Comparison of ENCODE assay signal across 12 cellular contexts in genomic region chr15:72751751-72752455, GRCh38. TPM values are rescaled to one million over a fixed set of nuclear protein-coding genes. Genes with fewer than 3 reads are reported as not detected.
DNase-seq lines count a peak whose midpoint lies in the region; ATAC-seq, FAIRE-seq and TF ChIP-seq lines count a peak whose summit lies in the region.
"Had no signal": no experiment of that assay in that cellular context is flagged by ENCODE, and none has a peak within 500 bp of the region (broad histone marks: within the 10 kb centered on the region; RNA-seq: fewer than 3 reads in every experiment).

No MANE protein-coding gene starts in this region.

- H3K27ac Mint-ChIP-seq in Calu3 (ENCODE audit: unreplicated experiment) (peak overlapping the region; percentile 56), MCF 10A (ENCODE audit: low read depth, unreplicated experiment) (no peak overlapping the region), natural killer cell (peak overlapping the region; percentile 78)
- H3K27ac Mint-ChIP-seq: T-helper 1 cell treated with Interleukin-12 subunit alpha and Interleukin-12 subunit beta and Interleukin-4 antibody, amounts not matched to agents 30 μg/mL and 1 μg/mL, for 36 hours had no signal

- H2AFZ ChIP-seq in OCI-LY7 (ENCODE audit: low read length), result no peak overlapping the region

- H3K27me3 ChIP-seq in foreskin keratinocyte, result no peaks in the 10 kb centered on the region

- H3K27me3 Mint-ChIP-seq in Calu3 (ENCODE audit: unreplicated experiment), result no peaks in the 10 kb centered on the region
- H3K27me3 Mint-ChIP-seq in MCF 10A (ENCODE audit: insufficient read depth, unreplicated experiment), result no peaks in the 10 kb centered on the region
- H3K27me3 Mint-ChIP-seq in natural killer cell (ENCODE audit: low read depth in 2 of 2), result no peaks in the 10 kb centered on the region

- ATAC-seq in natural killer cell (no peak), HG02885 (IDR thresholded peaks at IDR 0.05; ENCODE audit: poor library complexity, unreplicated experiment) (no peak), foreskin keratinocyte (no peak)

- H3K4me1 ChIP-seq in OCI-LY7 (ENCODE audit: insufficient read depth, low read length, poor library complexity, severe bottlenecking) (no peaks in the 10 kb centered on the region), foreskin keratinocyte (no peaks in the 10 kb centered on the region)

- no peaks in the 10 kb centered on the region for H3K9me3 ChIP-seq in OCI-LY7 (ENCODE audit: low read length)

- no peaks in the 10 kb centered on the region for H3K9me2 ChIP-seq in OCI-LY7 (ENCODE audit: insufficient read depth, low read length)

- no peaks in the 10 kb centered on the region for H3K79me2 ChIP-seq in OCI-LY7 (ENCODE audit: insufficient read depth, low read depth, low read length)

- TSS peak; percentile 48 for BruUV-seq in Calu3 (replicated peaks; lab: Mats Ljungman, UMichigan)
- TSS peak; percentile 39 for BruUV-seq in OCI-LY7 (replicated peaks; lab: Mats Ljungman, UMichigan)
- BruUV-seq in MCF 10A (replicated peaks; lab: Mats Ljungman, UMichigan), result TSS peak; percentile 34

- peaks cover 70% of the 10 kb centered on the region for H3K36me3 ChIP-seq in OCI-LY7 (ENCODE audit: insufficient read depth, low read length)

- H3K9me3 Mint-ChIP-seq in Calu3 (ENCODE audit: low read depth, unreplicated experiment), result no peaks in the 10 kb centered on the region
- no peaks in the 10 kb centered on the region for H3K9me3 Mint-ChIP-seq in MCF 10A (ENCODE audit: unreplicated experiment)
- no peaks in the 10 kb centered on the region for H3K9me3 Mint-ChIP-seq in natural killer cell
- H3K9me3 Mint-ChIP-seq: T-helper 1 cell treated with Interleukin-12 subunit alpha and Interleukin-12 subunit beta and Interleukin-4 antibody, amounts not matched to agents 30 μg/mL and 1 μg/mL, for 36 hours had no signal

- TF ChIP-seq POLR2A in H54 (IDR thresholded peaks at IDR 0.05; ENCODE audit: low read depth, low read length), result no peak

- H3K4me3 ChIP-seq in OCI-LY7 (ENCODE audit: low read depth, low read length, poor library complexity, severe bottlenecking), result no peak overlapping the region

- CTCF ChIA-PET in Calu3 (lab: Charles Lee), result interaction anchor here (0.5 to 1.8 kb wide), 2 partner anchors 24 to 30 kb away, joined by 4 to 7 read pairs; no protein-coding TSS in a partner anchor
- CTCF ChIA-PET in OCI-LY7 (lab: Charles Lee; ENCODE audit: unreplicated experiment), result no interaction called here
- CTCF ChIA-PET in MCF 10A (lab: Yijun Ruan, JAX), result interaction anchor here (0.8 to 1.6 kb wide), 2 partner anchors 10 to 30 kb away, joined by 3 to 6 read pairs; no protein-coding TSS in a partner anchor

- H3K4me1 Mint-ChIP-seq in Calu3 (ENCODE audit: low read depth, unreplicated experiment) (no peaks in the 10 kb centered on the region), MCF 10A (ENCODE audit: insufficient read depth, unreplicated experiment) (no peaks in the 10 kb centered on the region), natural killer cell (peaks cover 17 to 20% of the 10 kb centered on the region in 2 donors)

- POLR2A ChIA-PET in OCI-LY7 (lab: Charles Lee) (interaction anchor here (1.4 to 2.0 kb wide), 2 partner anchors 17 to 29 kb away, joined by 4 to 13 read pairs; no protein-coding TSS in a partner anchor), MCF 10A (lab: Yijun Ruan, JAX) (interaction anchor here (0.6 to 1.1 kb wide), 5 partner anchors 10 to 401 kb away, joined by 3 to 4 read pairs (median 3); no protein-coding TSS in a partner anchor)

- H3K36me3 Mint-ChIP-seq in Calu3 (ENCODE audit: insufficient read depth, unreplicated experiment) (peaks cover 15% of the 10 kb centered on the region), MCF 10A (ENCODE audit: insufficient read depth, unreplicated experiment) (peaks cover 66% of the 10 kb centered on the region), natural killer cell (peaks cover 5% of the 10 kb centered on the region)

- no peak overlapping the region for H3K4me3 Mint-ChIP-seq in Calu3 (ENCODE audit: low read depth, unreplicated experiment)
- H3K4me3 Mint-ChIP-seq in MCF 10A (ENCODE audit: unreplicated experiment), result no peak overlapping the region
- no peak overlapping the region for H3K4me3 Mint-ChIP-seq in natural killer cell
- H3K4me3 Mint-ChIP-seq: T-helper 1 cell treated with Interleukin-12 subunit alpha and Interleukin-12 subunit beta and Interleukin-4 antibody, amounts not matched to agents 30 μg/mL and 1 μg/mL, for 36 hours had no signal

- DNase-seq in Calu3 (no peak), OCI-LY7 (ENCODE audit: low spot score) (no peak), MCF 10A (ENCODE audit: unreplicated experiment) (no peak), natural killer cell (no peak), H54 (ENCODE audit: insufficient read length, low spot score) (no peak), H4 (ENCODE audit: low spot score) (no peak), foreskin keratinocyte (no peak)
- DNase-seq: NCI-H524 treated with DMSO at 0.1 percent for 48 hours; stimulated activated naive CD4-positive, alpha-beta T cell treated with Interleukin-2 at 50 U/mL for 16 hours had no signal

- H4K20me1 ChIP-seq in OCI-LY7 (ENCODE audit: insufficient read depth, low read length), result no peaks in the 10 kb centered on the region

- intact Hi-C loops in Calu3 (cut with micrococcal nuclease; ENCODE audit: unreplicated experiment) (no loop called here), OCI-LY7 (cut with micrococcal nuclease; ENCODE audit: unreplicated experiment) (no loop called here), MCF 10A (cut with micrococcal nuclease) (no loop called here), natural killer cell (cut with micrococcal nuclease) (no loop called here)

- H3K27ac ChIP-seq in OCI-LY7 (ENCODE audit: low read depth, low read length, poor library complexity, severe bottlenecking) (no peak overlapping the region), foreskin keratinocyte (no peak overlapping the region)
- H3K27ac ChIP-seq: KMS-11 had no signal

- no peak overlapping the region for H3K4me2 ChIP-seq in OCI-LY7 (ENCODE audit: low read length)
- H3K4me2 ChIP-seq: KMS-11 had no signal

- TF ChIP-seq CTCF in Calu3 (IDR thresholded peaks at IDR 0.05; ENCODE audit: unreplicated experiment), result no peak
- TF ChIP-seq CTCF in OCI-LY7 (conservative IDR thresholded peaks at IDR 0.05; ENCODE audit: low read length), result no peak
- no peak for TF ChIP-seq CTCF in MCF 10A (IDR thresholded peaks at IDR 0.05; ENCODE audit: unreplicated experiment)
- no peak for TF ChIP-seq CTCF in natural killer cell (IDR thresholded peaks at IDR 0.05)
- no peak for TF ChIP-seq CTCF in foreskin keratinocyte (conservative IDR thresholded peaks at IDR 0.05)

- FAIRE-seq in H54 (lab: Jason Lieb, UNC), result no peak

RNA-seq across cellular contexts. Expression of gene ADPGK, which starts 31.7 kb away (rescaled TPM):
- total RNA-seq in Calu3 (2022) (82.7 and 84.4 TPM in 2 replicates), OCI-LY7 (2022) (70.7 and 74.9 TPM in 2 replicates), MCF 10A (2022) (41.6 and 53.7 TPM in 2 replicates), natural killer cell (100 to 1,000 TPM in 2 of 3 donors, 10 to 100 TPM in 1; 99.8 to 113 (median 101) TPM), foreskin keratinocyte (36.6 and 40.5 TPM in 2 replicates)
- 86.8 and 112 TPM in 2 replicates for total RNA-seq in OCI-LY7 (2014; rRNA removed; shearing (Covaris generic))
- 100 and 104 TPM in 2 replicates for total RNA-seq in H4 (2014; rRNA removed; shearing (Covaris generic))
- 23.8 and 29.6 TPM in 2 replicates for polyA plus RNA-seq in foreskin keratinocyte
